In genomic region chr2:15732341-15733077, GRCh38 we compare ENCODE assay signal across 11 cellular contexts.
DNase-seq lines count a peak whose midpoint lies in the region; ATAC-seq and TF ChIP-seq lines count a peak whose summit lies in the region.
"Had no signal": no experiment of that assay in that cellular context is flagged by ENCODE, and none has a peak within 500 bp of the region (broad histone marks: within the 10 kb centered on the region; RNA-seq: fewer than 3 reads in every experiment).

No MANE protein-coding gene starts in this region.

- DNase-seq in GM12864 (ENCODE audit: low read depth) (peak; percentile 40), SK-N-SH (peak; percentile 58), type B pancreatic cell (ENCODE audit: extremely low spot score, unreplicated experiment) (no peak), Ammon's horn (ENCODE audit: low spot score) (no peak), upper lobe of right lung (no peak)
- no peak for DNase-seq in naive thymus-derived CD8-positive, alpha-beta T cell
- DNase-seq: CD4-positive, alpha-beta T cell had no signal

- H3K4me1 ChIP-seq in SK-N-SH (ENCODE audit: control insufficient read depth in 1 of 2, insufficient read depth in 2 of 2, low read depth in 1 of 2, low read length in 1 of 2) = peaks cover 0 to 39% of the 10 kb centered on the region in 2 experiments; a peak in 2 of 4 replicates
- H3K4me1 ChIP-seq in upper lobe of right lung = peaks cover 26% of the 10 kb centered on the region

- no peaks in the 10 kb centered on the region for H3F3A ChIP-seq in SK-N-SH (replicated peaks; ENCODE audit: insufficient read depth)

- no peaks in the 10 kb centered on the region for H3K9me3 Mint-ChIP-seq in naive thymus-derived CD8-positive, alpha-beta T cell
- peaks cover 3% of the 10 kb centered on the region for H3K9me3 Mint-ChIP-seq in type B pancreatic cell
- H3K9me3 Mint-ChIP-seq: CD4-positive, alpha-beta T cell; central memory CD8-positive, alpha-beta T cell had no signal

- WGBS in SK-N-SH (ENCODE audit: low lambda C conversion rate) = 22% methylated on average over 7 of the region's 7 CpGs

- no peaks in the 10 kb centered on the region for H3K9me3 ChIP-seq in SK-N-SH
- H3K9me3 ChIP-seq in upper lobe of right lung = no peaks in the 10 kb centered on the region

- H3K4me3 ChIP-seq in GM12864 (ENCODE audit: low read depth, low read length) = no peak overlapping the region
- no peak overlapping the region for H3K4me3 ChIP-seq in SK-N-SH (ENCODE audit: low read depth in 2 of 2, low read length in 1 of 2)
- H3K4me3 ChIP-seq in upper lobe of right lung = no peak overlapping the region

- H3K27ac ChIP-seq in SK-N-SH (ENCODE audit: low read depth in 2 of 2, low read length in 1 of 2) (no peak overlapping the region), upper lobe of right lung (no peak overlapping the region)

- H3K4me2 ChIP-seq in SK-N-SH = no peak overlapping the region

- H3K9ac ChIP-seq in SK-N-SH = no peak overlapping the region

- H4K20me1 ChIP-seq in SK-N-SH (ENCODE audit: insufficient read depth) = no peaks in the 10 kb centered on the region

- ATAC-seq in GM19467 (IDR thresholded peaks at IDR 0.05; ENCODE audit: unreplicated experiment) = peak; percentile 97
- ATAC-seq in HG03066 (IDR thresholded peaks at IDR 0.05; ENCODE audit: low read depth, unreplicated experiment) = peak; percentile 94
- ATAC-seq in naive thymus-derived CD8-positive, alpha-beta T cell = no peak
- ATAC-seq in upper lobe of right lung = no peak

- TF ChIP-seq RAD21 in SK-N-SH (IDR thresholded peaks at IDR 0.05; ENCODE audit: low read length) = no peak

- intact Hi-C loops in upper lobe of right lung (cut with DNase I) = no loop called here

- no peaks in the 10 kb centered on the region for H3K9me2 ChIP-seq in SK-N-SH

- TF ChIP-seq CTCF in GM12864 (IDR thresholded peaks at IDR 0.05; ENCODE audit: low read depth, low read length, missing control alignments) (no peak), SK-N-SH (IDR thresholded peaks at IDR 0.05) (no peak), type B pancreatic cell (conservative IDR thresholded peaks at IDR 0.05) (no peak), upper lobe of right lung (IDR thresholded peaks at IDR 0.05) (no peak)

- no peak overlapping the region for H3K4me3 Mint-ChIP-seq in naive thymus-derived CD8-positive, alpha-beta T cell
- H3K4me3 Mint-ChIP-seq in type B pancreatic cell = no peak overlapping the region
- H3K4me3 Mint-ChIP-seq: CD4-positive, alpha-beta T cell; central memory CD8-positive, alpha-beta T cell had no signal

- peaks cover 0 to 7% (median 1%) of the 10 kb centered on the region in 5 donors for H3K27me3 Mint-ChIP-seq in naive thymus-derived CD8-positive, alpha-beta T cell
- no peaks in the 10 kb centered on the region for H3K27me3 Mint-ChIP-seq in type B pancreatic cell
- H3K27me3 Mint-ChIP-seq: central memory CD8-positive, alpha-beta T cell had no signal

- H3K4me1 Mint-ChIP-seq in naive thymus-derived CD8-positive, alpha-beta T cell = peaks cover 0 to 3% (median 0%) of the 10 kb centered on the region in 4 donors
- H3K4me1 Mint-ChIP-seq in type B pancreatic cell (ENCODE audit: unreplicated experiment) = peaks cover 55% of the 10 kb centered on the region
- H3K4me1 Mint-ChIP-seq: central memory CD8-positive, alpha-beta T cell had no signal

- POLR2A ChIA-PET in SK-N-SH (lab: Yijun Ruan, JAX) = no interaction called here
- POLR2A ChIA-PET in naive thymus-derived CD8-positive, alpha-beta T cell (lab: Charles Lee) = interaction anchor here (1.0 kb wide), 1 partner anchor 37 kb away, joined by 3 read pairs; no protein-coding TSS in a partner anchor

- CTCF ChIA-PET in SK-N-SH (lab: Yijun Ruan, JAX) = interaction anchor here (1.3 to 2.2 kb wide), 6 partner anchors 9 to 207 kb away, joined by 3 to 7 read pairs (median 4); no protein-coding TSS in a partner anchor

- H3K36me3 Mint-ChIP-seq in naive thymus-derived CD8-positive, alpha-beta T cell = no peaks in the 10 kb centered on the region
- H3K36me3 Mint-ChIP-seq in type B pancreatic cell = no peaks in the 10 kb centered on the region

- H3K27ac Mint-ChIP-seq in naive thymus-derived CD8-positive, alpha-beta T cell = no peak overlapping the region
- H3K27ac Mint-ChIP-seq in type B pancreatic cell = no peak overlapping the region
- H3K27ac Mint-ChIP-seq: CD4-positive, alpha-beta T cell; progenitor cell of endocrine pancreas had no signal

- no peaks in the 10 kb centered on the region for H3K27me3 ChIP-seq in SK-N-SH (ENCODE audit: insufficient read depth)
- H3K27me3 ChIP-seq in upper lobe of right lung = no peaks in the 10 kb centered on the region

- H2AFZ ChIP-seq in SK-N-SH (ENCODE audit: low read depth) = no peak overlapping the region

- no peaks in the 10 kb centered on the region for H3K36me3 ChIP-seq in SK-N-SH (replicated peaks in 1 of 2; ENCODE audit: control insufficient read depth in 1 of 2, insufficient read depth in 2 of 2, low read length in 1 of 2)
- H3K36me3 ChIP-seq in upper lobe of right lung = no peaks in the 10 kb centered on the region

- peak in 1 of 2 experiments; percentile 58; a peak in 1 of 4 replicates for TF ChIP-seq EP300 in SK-N-SH (IDR thresholded peaks at IDR 0.05; ENCODE audit: borderline replicate concordance in 1 of 2, low read depth in 1 of 2, low read length in 1 of 2)

- H3K79me2 ChIP-seq in SK-N-SH (ENCODE audit: insufficient read depth) = no peaks in the 10 kb centered on the region

TF ChIP-seq in SK-N-SH, 30 proteins besides CTCF, POLR2A, EP300 and RAD21:
- TF ChIP-seq, protein P1, sequence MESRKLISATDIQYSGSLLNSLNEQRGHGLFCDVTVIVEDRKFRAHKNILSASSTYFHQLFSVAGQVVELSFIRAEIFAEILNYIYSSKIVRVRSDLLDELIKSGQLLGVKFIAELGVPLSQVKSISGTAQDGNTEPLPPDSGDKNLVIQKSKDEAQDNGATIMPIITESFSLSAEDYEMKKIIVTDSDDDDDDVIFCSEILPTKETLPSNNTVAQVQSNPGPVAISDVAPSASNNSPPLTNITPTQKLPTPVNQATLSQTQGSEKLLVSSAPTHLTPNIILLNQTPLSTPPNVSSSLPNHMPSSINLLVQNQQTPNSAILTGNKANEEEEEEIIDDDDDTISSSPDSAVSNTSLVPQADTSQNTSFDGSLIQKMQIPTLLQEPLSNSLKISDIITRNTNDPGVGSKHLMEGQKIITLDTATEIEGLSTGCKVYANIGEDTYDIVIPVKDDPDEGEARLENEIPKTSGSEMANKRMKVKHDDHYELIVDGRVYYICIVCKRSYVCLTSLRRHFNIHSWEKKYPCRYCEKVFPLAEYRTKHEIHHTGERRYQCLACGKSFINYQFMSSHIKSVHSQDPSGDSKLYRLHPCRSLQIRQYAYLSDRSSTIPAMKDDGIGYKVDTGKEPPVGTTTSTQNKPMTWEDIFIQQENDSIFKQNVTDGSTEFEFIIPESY (IDR thresholded peaks at IDR 0.05; ENCODE audit: borderline replicate concordance, low read depth) = no peak
- TF ChIP-seq GATA2 (CRISPR knock-in tag; IDR thresholded peaks at IDR 0.05) = 0 out of 2 replicates have a peak, but pooled peaks have one; percentile 8

Comparison
In these comparisons a context has a peak if more than half of its experiments do, and no peak if none do; other contexts are left out.
1. DNase-seq: peak in GM12864 (single experiment) and SK-N-SH (single experiment); none in naive thymus-derived CD8-positive, alpha-beta T cell (0 of 10), type B pancreatic cell (single experiment), Ammon's horn (single experiment) and upper lobe of right lung (single experiment).
2. ATAC-seq: peak in GM19467 (single experiment) and HG03066 (single experiment); none in naive thymus-derived CD8-positive, alpha-beta T cell (0 of 2) and upper lobe of right lung (single experiment).